9 cellular contexts compared by ENCODE assay signal in the genomic region with DNA sequence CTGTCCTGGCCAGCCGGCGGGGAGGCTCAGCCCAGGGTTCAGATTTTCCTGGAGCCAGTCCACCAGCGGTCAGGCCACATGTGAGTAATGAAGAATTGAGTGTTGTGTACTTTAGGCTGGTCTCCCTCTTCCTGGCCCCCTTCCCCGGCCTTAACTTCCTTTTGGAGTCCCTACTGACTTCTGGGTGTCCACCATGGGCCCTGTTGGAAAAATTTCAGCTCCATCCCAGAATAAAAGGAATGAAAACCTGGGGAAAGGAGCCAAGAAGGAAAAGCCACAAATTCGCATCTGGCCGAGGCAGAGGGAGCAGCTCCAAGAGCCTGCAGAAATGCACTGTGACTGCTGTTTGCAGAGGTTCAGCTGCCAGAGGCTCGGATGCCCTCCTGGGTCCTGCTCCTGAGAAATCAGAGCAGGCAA. TPM values are rescaled to one million over a fixed set of nuclear protein-coding genes. Genes with fewer than 3 reads are reported as not detected.
DNase-seq lines count a peak whose midpoint lies in the region; ATAC-seq and TF ChIP-seq lines count a peak whose summit lies in the region.
"Had no signal": no experiment of that assay in that cellular context is flagged by ENCODE, and none has a peak within 500 bp of the region (broad histone marks: within the 10 kb centered on the region; RNA-seq: fewer than 3 reads in every experiment).

No MANE protein-coding gene starts in this region.

- H3K4me1 Mint-ChIP-seq in CD8-positive, alpha-beta T cell (ENCODE audit: low read depth), result peaks cover 5% of the 10 kb centered on the region
- H3K4me1 Mint-ChIP-seq in progenitor cell of endocrine pancreas (ENCODE audit: low read depth), result peaks cover 15% of the 10 kb centered on the region

- H3K4me1 ChIP-seq in CD8-positive, alpha-beta T cell (ENCODE audit: insufficient read depth, low read length), result peaks cover 7% of the 10 kb centered on the region
- peaks cover 3 to 50% (median 25%) of the 10 kb centered on the region in 9 donors for H3K4me1 ChIP-seq in heart right ventricle

- H3K36me3 ChIP-seq in CD8-positive, alpha-beta T cell (ENCODE audit: insufficient read depth, low read length), result no peaks in the 10 kb centered on the region
- H3K36me3 ChIP-seq in WERI-Rb-1, result no peaks in the 10 kb centered on the region
- H3K36me3 ChIP-seq in heart right ventricle, result no peaks in the 10 kb centered on the region

- DNase-seq in CD8-positive, alpha-beta T cell, result no peak
- DNase-seq in WERI-Rb-1 (no peak), heart right ventricle (peak; percentile 65 to 76), progenitor cell of endocrine pancreas (ENCODE audit: low spot score, unreplicated experiment) (no peak), NCI-H345 treated with DMSO at 0.1 percent for 48 hours (lab: John Stamatoyannopoulos, UW; ENCODE audit: unreplicated experiment) (no peak)
- no peak for DNase-seq in stimulated activated CD4-positive, alpha-beta T cell treated with anti-CD3 and anti-CD28 coated beads, Interleukin-12 subunit alpha, Interleukin-12 subunit beta, amount 100 ng/mL, for 4 hours
- DNase-seq in activated CD4-positive, alpha-beta T cell treated with anti-CD3 and anti-CD28 coated beads for 4 hours, result no peak
- DNase-seq in activated CD4-positive, alpha-beta T cell treated with anti-CD3 and anti-CD28 coated beads for 48 hours, result no peak
- DNase-seq: effector memory CD4-positive, alpha-beta T cell had no signal

- peaks cover 16% of the 10 kb centered on the region for H3K27me3 ChIP-seq in CD8-positive, alpha-beta T cell (ENCODE audit: insufficient read depth, low read length)
- H3K27me3 ChIP-seq in WERI-Rb-1 (ENCODE audit: insufficient read depth, low read depth, severe bottlenecking) (no peaks in the 10 kb centered on the region), heart right ventricle (peaks cover 0 to 32% (median 0%) of the 10 kb centered on the region in 7 donors)

- no peak overlapping the region for H3K27ac ChIP-seq in CD8-positive, alpha-beta T cell (ENCODE audit: low read depth, low read length)
- H3K27ac ChIP-seq in WERI-Rb-1 (no peak overlapping the region), heart right ventricle (peak overlapping the region in 7 of 10 donors; percentile 44 to 89 (median 81))

- intact Hi-C loops in CD8-positive, alpha-beta T cell (cut with DNase I, micrococcal nuclease), result no loop called here
- intact Hi-C loops in heart right ventricle (cut with DNase I), result loop anchor here in 5 of 10 donors (2.0 to 10.0 kb wide), 4 partner anchors 34 to 61 kb away; partner anchors contain the start of gene SERTAD4 (in 2 of the 5)

- H3K4me3 Mint-ChIP-seq in CD8-positive, alpha-beta T cell, result peak overlapping the region; percentile 43
- peak overlapping the region; percentile 76 for H3K4me3 Mint-ChIP-seq in progenitor cell of endocrine pancreas (ENCODE audit: low read depth)

- WGBS in heart right ventricle, 2 donors, result 36 to 55% methylated on average over 7 of the region's 7 CpGs

- TF ChIP-seq CTCF in CD8-positive, alpha-beta T cell (IDR thresholded peaks at IDR 0.05), result no peak
- TF ChIP-seq CTCF in WERI-Rb-1 (IDR thresholded peaks at IDR 0.05; ENCODE audit: low read depth, low read length), result no peak
- TF ChIP-seq CTCF in heart right ventricle (IDR thresholded peaks at IDR 0.05), result no peak
- TF ChIP-seq CTCF in progenitor cell of endocrine pancreas (IDR thresholded peaks at IDR 0.05; ENCODE audit: unreplicated experiment), result no peak

- CTCF ChIA-PET in CD8-positive, alpha-beta T cell (lab: Charles Lee), result interaction anchor here (1.3 kb wide), 1 partner anchor 9 kb away, joined by 4 read pairs; no protein-coding TSS in a partner anchor

- no peaks in the 10 kb centered on the region for H3K9me3 ChIP-seq in CD8-positive, alpha-beta T cell (ENCODE audit: low read length)
- no peaks in the 10 kb centered on the region for H3K9me3 ChIP-seq in WERI-Rb-1 (ENCODE audit: severe bottlenecking)
- no peaks in the 10 kb centered on the region for H3K9me3 ChIP-seq in heart right ventricle

- H3K9me3 Mint-ChIP-seq in CD8-positive, alpha-beta T cell, result no peaks in the 10 kb centered on the region
- H3K9me3 Mint-ChIP-seq in progenitor cell of endocrine pancreas (ENCODE audit: low read depth), result no peaks in the 10 kb centered on the region

- POLR2A ChIA-PET in CD8-positive, alpha-beta T cell (lab: Charles Lee), result no interaction called here

- no peak for ATAC-seq in CD8-positive, alpha-beta T cell
- peak; percentile 45 to 79 (median 71) for ATAC-seq in heart right ventricle

- peaks cover 47% of the 10 kb centered on the region for H3K27me3 Mint-ChIP-seq in CD8-positive, alpha-beta T cell (ENCODE audit: low read depth)
- H3K27me3 Mint-ChIP-seq in progenitor cell of endocrine pancreas, result peaks cover 9% of the 10 kb centered on the region

- H3K36me3 Mint-ChIP-seq in CD8-positive, alpha-beta T cell, result no peaks in the 10 kb centered on the region
- no peaks in the 10 kb centered on the region for H3K36me3 Mint-ChIP-seq in progenitor cell of endocrine pancreas (ENCODE audit: insufficient read depth)

- H3K4me3 ChIP-seq in CD8-positive, alpha-beta T cell (ENCODE audit: low read depth, low read length), result no peak overlapping the region
- peak overlapping the region; percentile 50 for H3K4me3 ChIP-seq in WERI-Rb-1 (ENCODE audit: low read depth, low read length)
- H3K4me3 ChIP-seq in heart right ventricle, result peak overlapping the region in 8 of 10 donors; percentile 46 to 61 (median 53)

- no peak overlapping the region for H3K27ac Mint-ChIP-seq in CD8-positive, alpha-beta T cell
- peak overlapping the region; percentile 90 for H3K27ac Mint-ChIP-seq in progenitor cell of endocrine pancreas

RNA-seq across cellular contexts. Expression of gene HHAT, which starts 35.5 kb away (rescaled TPM):
- total RNA-seq in CD8-positive, alpha-beta T cell, result 1 to 10 TPM; 1.8 to 2.9 TPM
- 1 to 10 TPM in 9 of 10 donors, under 1 TPM in 1; 0.95 to 4.3 (median 2.6) TPM for total RNA-seq in heart right ventricle
- polyA plus RNA-seq in heart right ventricle, result 1 to 10 TPM in 1 of 2 donors, under 1 TPM in 1; 0.81 to 1.2 TPM
- total RNA-seq in progenitor cell of endocrine pancreas, result 13.7 and 14.7 TPM in 2 replicates

Comparison
In these comparisons a context has a peak if more than half of its experiments do, and no peak if none do; other contexts are left out.
1. DNase-seq: peak in heart right ventricle (2 of 2); none in CD8-positive, alpha-beta T cell (0 of 7), WERI-Rb-1 (single experiment), progenitor cell of endocrine pancreas (single experiment), stimulated activated CD4-positive, alpha-beta T cell treated with anti-CD3 and anti-CD28 coated beads, Interleukin-12 subunit alpha, Interleukin-12 subunit beta, amount 100 ng/mL, for 4 hours (single experiment), NCI-H345 treated with DMSO at 0.1 percent for 48 hours (single experiment), activated CD4-positive, alpha-beta T cell treated with anti-CD3 and anti-CD28 coated beads for 4 hours (0 of 2) and activated CD4-positive, alpha-beta T cell treated with anti-CD3 and anti-CD28 coated beads for 48 hours (single experiment).
2. H3K27ac ChIP-seq: peak in heart right ventricle (7 of 10); none in CD8-positive, alpha-beta T cell (single experiment) and WERI-Rb-1 (single experiment).